In the genomic region with DNA sequence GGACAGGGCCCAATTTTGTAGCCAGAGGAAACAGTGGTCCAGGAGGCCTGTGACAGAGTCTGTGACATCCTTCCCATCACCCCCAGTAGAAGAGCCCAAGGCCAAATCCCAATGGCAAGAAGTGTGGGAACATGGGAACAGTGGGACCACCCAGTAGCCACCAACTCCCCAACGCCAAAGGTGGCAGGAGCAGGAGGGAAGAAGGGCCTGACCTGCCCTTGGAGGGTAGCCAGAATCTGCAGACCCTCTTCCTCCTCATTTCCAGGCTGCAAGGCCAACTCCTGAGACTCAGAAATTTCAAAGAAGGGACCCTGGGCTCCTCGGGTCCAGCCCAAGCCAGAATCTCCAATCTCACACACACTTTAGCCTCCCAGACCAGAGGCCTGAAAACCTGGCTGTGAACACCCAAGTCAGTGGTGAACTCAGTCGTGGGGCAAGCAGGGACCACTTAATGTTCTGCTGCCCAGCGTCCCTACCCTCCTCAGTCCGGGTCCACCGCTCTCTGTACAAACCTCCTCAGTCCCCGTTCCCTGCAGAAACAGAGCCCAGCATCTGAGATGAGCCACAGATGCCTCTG, we compare ENCODE assay signal across 16 cellular contexts. TPM values are rescaled to one million over a fixed set of nuclear protein-coding genes. Genes with fewer than 3 reads are reported as not detected.
DNase-seq lines count a peak whose midpoint lies in the region; ATAC-seq, FAIRE-seq and TF ChIP-seq lines count a peak whose summit lies in the region.
"Had no signal": no experiment of that assay in that cellular context is flagged by ENCODE, and none has a peak within 500 bp of the region (broad histone marks: within the 10 kb centered on the region; RNA-seq: fewer than 3 reads in every experiment).

No MANE protein-coding gene starts in this region.

- peaks cover 11 to 30% (median 25%) of the 10 kb centered on the region in 11 experiments; a peak in 21 of 22 replicates for H3K27me3 ChIP-seq in BLaER1 treated with 17β-estradiol and CSF1 and Interleukin-3, amounts not matched to agents 10 nM and 100 nM
- H3K27me3 ChIP-seq in lower lobe of right lung (ENCODE audit: low read depth) (peaks cover 1% of the 10 kb centered on the region), gastrocnemius medialis (no peaks in the 10 kb centered on the region), small intestine (ENCODE audit: control insufficient read depth in 2 of 2, insufficient read depth in 2 of 2, low read length in 2 of 2) (no peaks in the 10 kb centered on the region)

- no peaks in the 10 kb centered on the region for H3K9me3 ChIP-seq in BLaER1 treated with 17β-estradiol and CSF1 and Interleukin-3, amounts not matched to agents 10 nM and 100 nM (replicated peaks in 1 of 11)
- H3K9me3 ChIP-seq in lower lobe of right lung = no peaks in the 10 kb centered on the region
- H3K9me3 ChIP-seq in gastrocnemius medialis = no peaks in the 10 kb centered on the region
- H3K9me3 ChIP-seq in small intestine (ENCODE audit: control insufficient read depth, low read depth) = no peaks in the 10 kb centered on the region

- ATAC-seq in activated T-helper 17 cell treated with anti-CD3 and anti-CD28 coated beads, Interleukin-2, amount 50 U/mL, for 72 hours (replicated peaks) = no peak
- no peak for ATAC-seq in lower lobe of right lung
- ATAC-seq in gastrocnemius medialis = no peak
- ATAC-seq in sciatic nerve = no peak
- ATAC-seq: GM23338 had no signal

- no peaks in the 10 kb centered on the region for H3K9me3 Mint-ChIP-seq in activated T-helper 17 cell treated with anti-CD3 and anti-CD28 coated beads, Interleukin-2, amount 50 U/mL, for 72 hours
- H3K9me3 Mint-ChIP-seq: GM23338 had no signal

- no peaks in the 10 kb centered on the region for H3K4me1 Mint-ChIP-seq in activated T-helper 17 cell treated with anti-CD3 and anti-CD28 coated beads, Interleukin-2, amount 50 U/mL, for 72 hours

- H4K20me1 ChIP-seq in BLaER1 treated with 17β-estradiol and CSF1 and Interleukin-3, amounts not matched to agents 10 nM and 100 nM = no peaks in the 10 kb centered on the region

- H3K36me3 ChIP-seq in BLaER1 treated with 17β-estradiol and CSF1 and Interleukin-3, amounts not matched to agents 10 nM and 100 nM = peaks cover 0 to 36% (median 0%) of the 10 kb centered on the region in 11 experiments; a peak in 6 of 22 replicates
- H3K36me3 ChIP-seq in lower lobe of right lung (peaks cover 12% of the 10 kb centered on the region), gastrocnemius medialis (no peaks in the 10 kb centered on the region), small intestine (ENCODE audit: control insufficient read depth in 2 of 2, insufficient read depth in 2 of 2, low read length in 2 of 2) (no peaks in the 10 kb centered on the region)

- intact Hi-C loops in lower lobe of right lung (cut with DNase I) = no loop called here
- intact Hi-C loops in gastrocnemius medialis (cut with DNase I; ENCODE audit: low total_unique reads) = no loop called here
- intact Hi-C loops in sciatic nerve (cut with DNase I) = no loop called here

- H3K27ac Mint-ChIP-seq in activated T-helper 17 cell treated with anti-CD3 and anti-CD28 coated beads, Interleukin-2, amount 50 U/mL, for 72 hours = peak overlapping the region; percentile 36
- H3K27ac Mint-ChIP-seq: GM23338 had no signal

- 77% methylated on average over 7 of the region's 7 CpGs for WGBS in small intestine, 3 donors

- no peak for FAIRE-seq in small intestine (lab: Jason Lieb, UNC)

- H3K4me3 ChIP-seq in BLaER1 treated with 17β-estradiol and CSF1 and Interleukin-3, amounts not matched to agents 10 nM and 100 nM = peak overlapping the region in 4 of 10 experiments; percentile 12 to 32 (median 22); a peak in 4 of 20 replicates
- H3K4me3 ChIP-seq in lower lobe of right lung = no peak overlapping the region
- H3K4me3 ChIP-seq in gastrocnemius medialis = no peak overlapping the region
- H3K4me3 ChIP-seq in small intestine (ENCODE audit: low read depth in 1 of 2, low read length in 2 of 2) = no peak overlapping the region
- H3K4me3 ChIP-seq: GM23338 had no signal

- peaks cover 20% of the 10 kb centered on the region for H3K27me3 Mint-ChIP-seq in activated T-helper 17 cell treated with anti-CD3 and anti-CD28 coated beads, Interleukin-2, amount 50 U/mL, for 72 hours

- peak overlapping the region; percentile 67 to 97 (median 81) for H3K4me2 ChIP-seq in BLaER1 treated with 17β-estradiol and CSF1 and Interleukin-3, amounts not matched to agents 10 nM and 100 nM
- H3K4me2 ChIP-seq: GM23338 had no signal

- peaks cover 58 to 100% (median 72%) of the 10 kb centered on the region in 10 experiments for H3K4me1 ChIP-seq in BLaER1 treated with 17β-estradiol and CSF1 and Interleukin-3, amounts not matched to agents 10 nM and 100 nM
- H3K4me1 ChIP-seq in lower lobe of right lung = peaks cover 25% of the 10 kb centered on the region
- no peaks in the 10 kb centered on the region for H3K4me1 ChIP-seq in gastrocnemius medialis
- no peaks in the 10 kb centered on the region for H3K4me1 ChIP-seq in small intestine (ENCODE audit: control insufficient read depth in 2 of 2, insufficient read depth in 1 of 2, low read depth in 1 of 2, low read length in 1 of 2)

- peak overlapping the region in 9 of 11 experiments; percentile 2 to 80 (median 62); a peak in 15 of 22 replicates for H3K9ac ChIP-seq in BLaER1 treated with 17β-estradiol and CSF1 and Interleukin-3, amounts not matched to agents 10 nM and 100 nM

- H3K36me3 Mint-ChIP-seq in activated T-helper 17 cell treated with anti-CD3 and anti-CD28 coated beads, Interleukin-2, amount 50 U/mL, for 72 hours (ENCODE audit: low read depth) = no peaks in the 10 kb centered on the region

- peak overlapping the region in 9 of 11 experiments; percentile 37 to 90 (median 74); a peak in 17 of 22 replicates for H3K27ac ChIP-seq in BLaER1 treated with 17β-estradiol and CSF1 and Interleukin-3, amounts not matched to agents 10 nM and 100 nM
- H3K27ac ChIP-seq in lower lobe of right lung = no peak overlapping the region
- H3K27ac ChIP-seq in gastrocnemius medialis = peak overlapping the region in 2 of 4 donors; percentile 3 to 32
- H3K27ac ChIP-seq in small intestine (ENCODE audit: low read depth in 1 of 2, low read length in 1 of 2) = peak overlapping the region in 1 of 2 donors; percentile 8

- H3K4me3 Mint-ChIP-seq in activated T-helper 17 cell treated with anti-CD3 and anti-CD28 coated beads, Interleukin-2, amount 50 U/mL, for 72 hours = no peak overlapping the region
- H3K4me3 Mint-ChIP-seq: GM23338 had no signal

- TF ChIP-seq CTCF in lower lobe of right lung (IDR thresholded peaks at IDR 0.05) (no peak), gastrocnemius medialis (IDR thresholded peaks at IDR 0.05 in 4 of 5, conservative IDR thresholded peaks at IDR 0.05 in 1 of 5) (no peak)

- in situ Hi-C loops in gastrocnemius medialis (cut with MboI; ENCODE audit: low sequenced_read_pairs in 4 of 4) = no loop called here

- DNase-seq in lower lobe of right lung (peak; percentile 23), gastrocnemius medialis (peak; percentile 1 to 3), small intestine (no peak), sciatic nerve (ENCODE audit: low spot score) (no peak), SHP77 treated with DMSO at 0.1 percent for 48 hours (lab: John Stamatoyannopoulos, UW) (no peak)
- no peak for DNase-seq in activated CD8-positive, alpha-beta memory T cell treated with anti-CD3 and anti-CD28 coated beads for 24 hours
- DNase-seq: GF-D8, KG1, NCI-H1417, NCI-H1930, NCI-H2171, NCI-H446 treated with DMSO at 0.1 percent for 48 hours, NCI-H774 had no signal

- no peak for TF ChIP-seq POLR2A in gastrocnemius medialis (IDR thresholded peaks at IDR 0.05)

RNA-seq across cellular contexts. Expression of a gene that starts 6.2 kb away (rescaled TPM):
- not detected for total RNA-seq in activated T-helper 17 cell treated with anti-CD3 and anti-CD28 coated beads, Interleukin-2, amount 50 U/mL, for 72 hours
- total RNA-seq in lower lobe of right lung (11.4 TPM), gastrocnemius medialis (1 to 10 TPM; 3.9 to 5.4 (median 4.9) TPM), sciatic nerve (70.5 TPM)
- 1 to 10 TPM in 2 of 3 donors, under 1 TPM in 1; 0.45 to 9.5 (median 4.9) TPM for polyA plus RNA-seq in small intestine

RNA-seq across cellular contexts. Expression of a gene that starts 19.9 kb away (rescaled TPM):
- 10 to 100 TPM in 1 of 2 donors, 1 to 10 TPM in 1; 3.6 to 24.7 TPM for total RNA-seq in activated T-helper 17 cell treated with anti-CD3 and anti-CD28 coated beads, Interleukin-2, amount 50 U/mL, for 72 hours
- total RNA-seq in lower lobe of right lung (50.1 TPM), gastrocnemius medialis (100 to 1,000 TPM in 2 of 4 donors, 10 to 100 TPM in 2; 40.7 to 196 (median 89.0) TPM), sciatic nerve (127 TPM)
- 10 to 100 TPM in 1 of 3 donors, 1 to 10 TPM in 2; 5.9 to 17.9 (median 6.0) TPM for polyA plus RNA-seq in small intestine

RNA-seq across cellular contexts. Expression of a gene that starts 38.9 kb away (rescaled TPM):
- under 1 TPM; 0.05 to 0.24 TPM for total RNA-seq in activated T-helper 17 cell treated with anti-CD3 and anti-CD28 coated beads, Interleukin-2, amount 50 U/mL, for 72 hours
- 14.1 TPM for total RNA-seq in lower lobe of right lung
- 1 to 10 TPM in 1 of 4 donors, under 1 TPM in 2, not detected in 1; 0.93 to 1.7 (median 0.94) TPM for total RNA-seq in gastrocnemius medialis
- polyA plus RNA-seq in small intestine = 1 to 10 TPM; 2.7 to 4.7 (median 4.3) TPM
- 31.3 TPM for total RNA-seq in sciatic nerve

RNA-seq across cellular contexts. Expression of a gene that starts 56.2 kb away (rescaled TPM):
- 1,000 to 10,000 TPM in 1 of 2 donors, 100 to 1,000 TPM in 1; 701 to 1,114 TPM for total RNA-seq in activated T-helper 17 cell treated with anti-CD3 and anti-CD28 coated beads, Interleukin-2, amount 50 U/mL, for 72 hours
- total RNA-seq in lower lobe of right lung (4,616 TPM), gastrocnemius medialis (1,000 to 10,000 TPM; 1,340 to 3,366 (median 1,705) TPM), sciatic nerve (4,297 TPM)
- polyA plus RNA-seq in small intestine = 1,000 to 10,000 TPM; 3,413 to 10,000 (median 8,961) TPM

Comparison
In these comparisons a context has a peak if more than half of its experiments do, and no peak if none do; other contexts are left out.
1. DNase-seq: peak in lower lobe of right lung (single experiment) and gastrocnemius medialis (2 of 2); none in small intestine (single experiment), sciatic nerve (single experiment), SHP77 treated with DMSO at 0.1 percent for 48 hours (single experiment) and activated CD8-positive, alpha-beta memory T cell treated with anti-CD3 and anti-CD28 coated beads for 24 hours (single experiment).
2. RNA of a gene that starts 6.2 kb away (total RNA-seq): 70.5 TPM in sciatic nerve (single experiment), 11.4 TPM in lower lobe of right lung (single experiment) and 3.9 to 5.4 TPM in gastrocnemius medialis; not detected in activated T-helper 17 cell treated with anti-CD3 and anti-CD28 coated beads, Interleukin-2, amount 50 U/mL, for 72 hours; every median in the first group is over 4 times any median in the second.